Comparison of ENCODE assay signal across 7 cellular contexts in the genomic region with DNA sequence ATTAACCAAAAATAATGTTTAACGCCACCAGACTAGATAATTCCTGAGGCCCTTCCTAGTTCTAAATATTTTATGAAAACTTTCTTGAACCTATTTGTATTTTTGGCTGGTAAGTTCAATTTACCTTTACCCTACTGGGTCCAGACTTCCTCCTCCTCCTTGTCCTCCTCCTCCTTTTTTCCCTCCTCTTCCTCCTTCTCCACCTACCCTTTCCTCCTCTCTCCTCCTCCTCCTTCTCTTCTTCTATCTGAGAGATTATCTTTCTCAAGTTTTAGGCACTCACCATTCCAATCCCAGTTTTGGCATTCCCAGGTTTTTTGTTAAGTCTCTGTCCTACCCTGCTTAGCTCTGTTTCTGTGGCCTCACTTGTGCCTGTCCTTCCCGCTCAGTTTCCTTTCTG.
"Had no signal": no experiment of that assay in that cellular context is flagged by ENCODE, and none has a peak within 500 bp of the region (broad histone marks: within the 10 kb centered on the region; RNA-seq: fewer than 3 reads in every experiment).

No MANE protein-coding gene starts in this region.

- FAIRE-seq: HepG2, HTR-8/SVneo had no signal

- H3K27ac ChIP-seq: HL-60, KMS-11 had no signal

- DNase-seq: IMR-90, KBM-7, KG1 had no signal

- ATAC-seq: HepG2 had no signal

- H3K9ac ChIP-seq: KMS-11 had no signal

- H3K4me2 ChIP-seq: KMS-11 had no signal
